Comparison of ENCODE assay signal across 2 cellular contexts in the genomic region with DNA sequence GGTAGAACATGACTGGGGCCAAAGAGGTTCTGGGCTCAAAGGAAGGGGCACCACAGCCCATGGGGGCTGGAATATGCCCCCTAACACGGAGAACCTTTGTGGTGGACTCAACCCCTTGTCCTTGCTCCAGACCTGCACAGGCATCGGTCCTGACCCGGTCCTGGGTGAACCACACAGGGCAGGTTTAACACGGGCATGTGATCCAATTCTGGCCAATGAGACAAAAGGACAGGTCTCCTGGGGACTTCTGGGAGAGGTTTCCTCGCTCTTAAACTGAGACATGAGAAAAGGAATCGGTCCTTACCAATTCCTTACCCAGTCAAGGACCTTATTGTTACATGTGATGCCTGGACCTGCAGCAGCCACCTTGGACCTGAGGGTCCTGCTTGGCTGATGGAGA.
TF ChIP-seq lines count a peak whose summit lies in the region.

No MANE protein-coding gene starts in this region.

TF ChIP-seq in A549, 52 proteins besides CTCF, POLR2A, EP300 and RAD21:
- TF ChIP-seq, protein P1, sequence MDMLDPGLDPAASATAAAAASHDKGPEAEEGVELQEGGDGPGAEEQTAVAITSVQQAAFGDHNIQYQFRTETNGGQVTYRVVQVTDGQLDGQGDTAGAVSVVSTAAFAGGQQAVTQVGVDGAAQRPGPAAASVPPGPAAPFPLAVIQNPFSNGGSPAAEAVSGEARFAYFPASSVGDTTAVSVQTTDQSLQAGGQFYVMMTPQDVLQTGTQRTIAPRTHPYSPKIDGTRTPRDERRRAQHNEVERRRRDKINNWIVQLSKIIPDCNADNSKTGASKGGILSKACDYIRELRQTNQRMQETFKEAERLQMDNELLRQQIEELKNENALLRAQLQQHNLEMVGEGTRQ (IDR thresholded peaks at IDR 0.05), result peak; percentile 8; the same call in 1 of the 2 replicates
- TF ChIP-seq KDM5A (IDR thresholded peaks at IDR 0.05) (no peak), CBX8 (IDR thresholded peaks at IDR 0.05) (no peak), CHD4 (IDR thresholded peaks at IDR 0.05; ENCODE audit: borderline replicate concordance) (no peak)
- TF ChIP-seq, protein P2, sequence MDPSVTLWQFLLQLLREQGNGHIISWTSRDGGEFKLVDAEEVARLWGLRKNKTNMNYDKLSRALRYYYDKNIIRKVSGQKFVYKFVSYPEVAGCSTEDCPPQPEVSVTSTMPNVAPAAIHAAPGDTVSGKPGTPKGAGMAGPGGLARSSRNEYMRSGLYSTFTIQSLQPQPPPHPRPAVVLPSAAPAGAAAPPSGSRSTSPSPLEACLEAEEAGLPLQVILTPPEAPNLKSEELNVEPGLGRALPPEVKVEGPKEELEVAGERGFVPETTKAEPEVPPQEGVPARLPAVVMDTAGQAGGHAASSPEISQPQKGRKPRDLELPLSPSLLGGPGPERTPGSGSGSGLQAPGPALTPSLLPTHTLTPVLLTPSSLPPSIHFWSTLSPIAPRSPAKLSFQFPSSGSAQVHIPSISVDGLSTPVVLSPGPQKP (IDR thresholded peaks at IDR 0.05; ENCODE audit: low read depth, low read length), result no peak
TF ChIP-seq in A549: peak in this region for 1.

TF ChIP-seq in K562, 482 proteins besides CTCF, POLR2A, EP300 and RAD21:
- no peak for TF ChIP-seq NEUROD1 (IDR thresholded peaks at IDR 0.05; ENCODE audit: borderline replicate concordance, low read depth, low read length, partially characterized antibody)
- TF ChIP-seq CBFB (CRISPR knock-in tag; IDR thresholded peaks at IDR 0.05), result no peak
- TF ChIP-seq ZFP30 (CRISPR knock-in tag; IDR thresholded peaks at IDR 0.05; ENCODE audit: borderline replicate concordance), result no peak
- TF ChIP-seq, protein P3, sequence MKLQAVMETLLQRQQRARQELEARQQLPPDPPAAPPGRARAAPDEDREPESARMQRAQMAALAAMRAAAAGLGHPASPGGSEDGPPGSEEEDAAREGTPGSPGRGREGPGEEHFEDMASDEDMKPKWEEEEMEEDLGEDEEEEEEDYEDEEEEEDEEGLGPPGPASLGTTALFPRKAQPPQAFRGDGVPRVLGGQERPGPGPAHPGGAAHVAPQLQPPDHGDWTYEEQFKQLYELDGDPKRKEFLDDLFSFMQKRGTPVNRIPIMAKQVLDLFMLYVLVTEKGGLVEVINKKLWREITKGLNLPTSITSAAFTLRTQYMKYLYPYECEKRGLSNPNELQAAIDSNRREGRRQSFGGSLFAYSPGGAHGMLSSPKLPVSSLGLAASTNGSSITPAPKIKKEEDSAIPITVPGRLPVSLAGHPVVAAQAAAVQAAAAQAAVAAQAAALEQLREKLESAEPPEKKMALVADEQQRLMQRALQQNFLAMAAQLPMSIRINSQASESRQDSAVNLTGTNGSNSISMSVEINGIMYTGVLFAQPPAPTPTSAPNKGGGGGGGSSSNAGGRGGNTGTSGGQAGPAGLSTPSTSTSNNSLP (IDR thresholded peaks at IDR 0.05; ENCODE audit: borderline replicate concordance, low read depth, low read length), result no peak
- no peak for TF ChIP-seq NR2C1 (IDR thresholded peaks at IDR 0.05)
- no peak for TF ChIP-seq NR2C1 (tag; IDR thresholded peaks at IDR 0.05)
- TF ChIP-seq, protein P1 (CRISPR knock-in tag; IDR thresholded peaks at IDR 0.05), result peak; percentile 32
